In genomic region chr3:12165909-12166308, GRCh38 we compare ENCODE assay signal across 16 cellular contexts. TPM values are rescaled to one million over a fixed set of nuclear protein-coding genes. Genes with fewer than 3 reads are reported as not detected.
DNase-seq lines count a peak whose midpoint lies in the region; ATAC-seq and TF ChIP-seq lines count a peak whose summit lies in the region.
"Had no signal": no experiment of that assay in that cellular context is flagged by ENCODE, and none has a peak within 500 bp of the region (broad histone marks: within the 10 kb centered on the region; RNA-seq: fewer than 3 reads in every experiment).

No MANE protein-coding gene starts in this region.

- H3K27me3 ChIP-seq in left ventricle myocardium inferior (ENCODE audit: low read depth), result no peaks in the 10 kb centered on the region
- no peaks in the 10 kb centered on the region for H3K27me3 ChIP-seq in right cardiac atrium (ENCODE audit: control insufficient read depth, insufficient read depth)
- H3K27me3 ChIP-seq in psoas muscle (ENCODE audit: insufficient read depth in 3 of 3, low read length in 2 of 3), result no peaks in the 10 kb centered on the region
- H3K27me3 ChIP-seq in mesenchymal stem cell (ENCODE audit: control insufficient read depth in 1 of 2, insufficient read depth in 1 of 2, low read length in 2 of 2), result no peaks in the 10 kb centered on the region

- H4K91ac ChIP-seq in mesenchymal stem cell (ENCODE audit: low read length), result no peak overlapping the region

- H3K79me1 ChIP-seq in mesenchymal stem cell (replicated peaks; ENCODE audit: low read length, poor library complexity, severe bottlenecking), result no peaks in the 10 kb centered on the region

- TF ChIP-seq CTCF in left ventricle myocardium inferior (IDR thresholded peaks at IDR 0.05; ENCODE audit: borderline replicate concordance) (peak; percentile 17), psoas muscle (IDR thresholded peaks at IDR 0.05) (peak; percentile 3)

- H3K4me3 ChIP-seq in left ventricle myocardium inferior (no peak overlapping the region), right cardiac atrium (ENCODE audit: low read length) (no peak overlapping the region), psoas muscle (no peak overlapping the region), mesenchymal stem cell (ENCODE audit: insufficient read depth in 1 of 2, low read depth in 1 of 2, low read length in 2 of 2) (no peak overlapping the region)
- H3K4me3 ChIP-seq: GM23248 had no signal

- H2BK120ac ChIP-seq in mesenchymal stem cell (ENCODE audit: low read depth, low read length), result no peak overlapping the region

- no peak for TF ChIP-seq POLR2A in erythroblast (IDR thresholded peaks at IDR 0.05; ENCODE audit: low read length)

- no peak overlapping the region for H3K18ac ChIP-seq in mesenchymal stem cell (ENCODE audit: low read depth in 1 of 2, low read length in 2 of 2)

- intact Hi-C loops in left ventricle myocardium inferior (cut with micrococcal nuclease) (no loop called here), right cardiac atrium (cut with DNase I) (no loop called here), psoas muscle (cut with DNase I) (no loop called here)

- 51% methylated on average over 4 of the region's 4 CpGs for WGBS in right cardiac atrium
- WGBS in psoas muscle, 3 donors, result 71 to 78% (median 76%) methylated on average over 4 of the region's 4 CpGs
- WGBS in mesenchymal stem cell, result 77% methylated on average over 3 of the region's 4 CpGs

- H3K9me3 ChIP-seq in left ventricle myocardium inferior (replicated peaks), result no peaks in the 10 kb centered on the region
- no peaks in the 10 kb centered on the region for H3K9me3 ChIP-seq in right cardiac atrium (ENCODE audit: control insufficient read depth, low read length)
- H3K9me3 ChIP-seq in psoas muscle, result no peaks in the 10 kb centered on the region
- H3K9me3 ChIP-seq in mesenchymal stem cell (ENCODE audit: control insufficient read depth, low read length), result no peaks in the 10 kb centered on the region
- H3K9me3 ChIP-seq: Caco-2 had no signal

- H4K8ac ChIP-seq in mesenchymal stem cell (ENCODE audit: low read length), result no peak overlapping the region

- no peak for DNase-seq in left ventricle myocardium inferior
- DNase-seq in right cardiac atrium, result no peak
- peak; percentile 28 for DNase-seq in RPMI8226
- peak; percentile 45 to 85 for DNase-seq in erythroblast (lab: John Stamatoyannopoulos, UW)
- DNase-seq in psoas muscle, result no peak
- no peak for DNase-seq in mesenchymal stem cell
- DNase-seq in anterior cingulate cortex (lab: John Stamatoyannopoulos, UW), result no peak
- DNase-seq: C1 segment of cervical spinal cord; CD4-positive, alpha-beta memory T cell; DMS153; DND-41; GM23248; H7; HCEC 1CT had no signal

- H2AFZ ChIP-seq in mesenchymal stem cell (ENCODE audit: low read depth, low read length), result no peak overlapping the region
- H2AFZ ChIP-seq: GM23248 had no signal

- no peak overlapping the region for H3K14ac ChIP-seq in mesenchymal stem cell (ENCODE audit: low read length in 2 of 2)

- H3K9ac ChIP-seq in mesenchymal stem cell (ENCODE audit: low read length), result no peak overlapping the region
- H3K9ac ChIP-seq: GM23248 had no signal

- no peak overlapping the region for H3K4me2 ChIP-seq in mesenchymal stem cell (ENCODE audit: low read length, poor library complexity, severe bottlenecking)

- no peaks in the 10 kb centered on the region for H3K4me1 ChIP-seq in left ventricle myocardium inferior
- no peaks in the 10 kb centered on the region for H3K4me1 ChIP-seq in right cardiac atrium (ENCODE audit: control insufficient read depth, insufficient read depth, low read length)
- H3K4me1 ChIP-seq in psoas muscle, result no peaks in the 10 kb centered on the region
- no peaks in the 10 kb centered on the region for H3K4me1 ChIP-seq in mesenchymal stem cell (ENCODE audit: control insufficient read depth, insufficient read depth, low read depth, low read length)

- H3K36me3 ChIP-seq in left ventricle myocardium inferior (no peaks in the 10 kb centered on the region), psoas muscle (ENCODE audit: insufficient read depth in 1 of 2, low read depth in 1 of 2) (no peaks in the 10 kb centered on the region), mesenchymal stem cell (ENCODE audit: control insufficient read depth in 1 of 2, insufficient read depth in 2 of 2, low read depth in 1 of 2, low read length in 2 of 2) (no peaks in the 10 kb centered on the region)

- no peak overlapping the region for H3K4ac ChIP-seq in mesenchymal stem cell (ENCODE audit: low read depth in 1 of 2, low read length in 2 of 2)

- ATAC-seq in right cardiac atrium, result no peak
- peak in 2 of 4 donors; percentile 48 to 49 for ATAC-seq in psoas muscle
- no peak for ATAC-seq in GM21786 (IDR thresholded peaks at IDR 0.05; ENCODE audit: unreplicated experiment)

- H3K27ac ChIP-seq in left ventricle myocardium inferior (replicated peaks), result no peak overlapping the region
- H3K27ac ChIP-seq in right cardiac atrium (ENCODE audit: low read length), result no peak overlapping the region
- no peak overlapping the region for H3K27ac ChIP-seq in psoas muscle
- H3K27ac ChIP-seq in mesenchymal stem cell (ENCODE audit: low read length, poor library complexity, severe bottlenecking), result no peak overlapping the region
- H3K27ac ChIP-seq: GM23248 had no signal

- no peak overlapping the region for H2BK12ac ChIP-seq in mesenchymal stem cell (ENCODE audit: low read length in 2 of 2)

- H2AK5ac ChIP-seq in mesenchymal stem cell (ENCODE audit: low read length, severe bottlenecking), result no peak overlapping the region

- no peak overlapping the region for H3K23ac ChIP-seq in mesenchymal stem cell (ENCODE audit: low read length in 2 of 2)

- H2BK5ac ChIP-seq in mesenchymal stem cell (ENCODE audit: low read depth, low read length, poor library complexity, severe bottlenecking), result no peak overlapping the region

- H2BK15ac ChIP-seq in mesenchymal stem cell (ENCODE audit: low read depth, poor library complexity, severe bottlenecking), result no peak overlapping the region

RNA-seq across cellular contexts. Expression of gene TIMP4, which starts 7.2 kb away (rescaled TPM):
- total RNA-seq in left ventricle myocardium inferior (12.3 TPM), right cardiac atrium (10 to 100 TPM; 13.7 to 33.7 (median 17.3) TPM), psoas muscle (10 to 100 TPM in 3 of 4 donors, 1 to 10 TPM in 1; 1.3 to 24.1 (median 19.5) TPM)
- polyA plus RNA-seq in right cardiac atrium (18.6 TPM), psoas muscle (10 to 100 TPM; 15.7 to 19.8 (median 17.5) TPM)
- 6.6 TPM for polyA plus RNA-seq in mesenchymal stem cell (2013, experiment 1 of 2)
- 6.6 TPM for polyA plus RNA-seq in mesenchymal stem cell (2013, experiment 2 of 2)
- total RNA-seq: CD4-positive, alpha-beta memory T cell had no signal
- polyA plus RNA-seq: CD4-positive, alpha-beta memory T cell; GM23248 had no signal

Comparison
In these comparisons a context has a peak if more than half of its experiments do, and no peak if none do; other contexts are left out.
1. DNase-seq: peak in RPMI8226 (single experiment) and erythroblast (2 of 2); none in left ventricle myocardium inferior (single experiment), right cardiac atrium (0 of 3), psoas muscle (0 of 2), mesenchymal stem cell (single experiment) and anterior cingulate cortex (0 of 58).